18 cellular contexts compared by ENCODE assay signal in genomic region chr13:94031609-94032008, GRCh38.
"Had no signal": no experiment of that assay in that cellular context is flagged by ENCODE, and none has a peak within 500 bp of the region (broad histone marks: within the 10 kb centered on the region; RNA-seq: fewer than 3 reads in every experiment).

No MANE protein-coding gene starts in this region.

- H3K4me1 ChIP-seq: ascending aorta, breast epithelium, left lung, thyroid gland had no signal

- H3K36me3 ChIP-seq: ascending aorta, breast epithelium, esophagus muscularis mucosa, left lung, neutrophil, thyroid gland had no signal

- H3K9me3 ChIP-seq: ascending aorta, breast epithelium, esophagus muscularis mucosa, left lung, neutrophil, thyroid gland had no signal

- ATAC-seq: activated T-cell treated with anti-CD3 and anti-CD28 coated beads, Interleukin-2, amount 50 U/mL, for 72 hours; left lung; natural killer cell had no signal

- DNase-seq: activated CD4-positive, alpha-beta T cell treated with anti-CD3 and anti-CD28 coated beads, Interleukin-2, amount 50 U/mL, for 4 hours; activated effector memory CD4-positive, alpha-beta T cell treated with anti-CD3 and anti-CD28 coated beads, Interleukin-2, amount 50 U/mL, for 16 hours; activated naive CD4-positive, alpha-beta T cell treated with anti-CD3 and anti-CD28 coated beads, Interleukin-2, amount 50 U/mL, for 16 hours; activated T-cell treated with anti-CD3 and anti-CD28 coated beads, Interleukin-2, amount 50 U/mL, for 72 hours; effector CD8-positive, alpha-beta T cell; foreskin fibroblast; natural killer cell; posterior cingulate gyrus; retina; stimulated activated CD4-positive, alpha-beta T cell treated with anti-CD3 and anti-CD28 coated beads, Interleukin-2, amount 100 ng/mL, for 24 hours; stimulated activated naive CD4-positive, alpha-beta T cell treated with Interleukin-2 at 50 U/mL for 16 hours; SW 1271; thyroid gland had no signal

- H3K27ac ChIP-seq: ascending aorta, breast epithelium, esophagus muscularis mucosa, left lung, neutrophil, thyroid gland had no signal

- H3K4me3 ChIP-seq: ascending aorta, breast epithelium, esophagus muscularis mucosa, left lung, thyroid gland had no signal

- H3K27me3 ChIP-seq: ascending aorta, breast epithelium, esophagus muscularis mucosa, left lung, neutrophil, thyroid gland had no signal
